1 cellular context compared by ENCODE assay signal in genomic region chr12:70920891-70921290, GRCh38.
TF ChIP-seq lines count a peak whose summit lies in the region.

No MANE protein-coding gene starts in this region.

TF ChIP-seq in WTC11, 78 proteins besides CTCF, POLR2A, EP300 and RAD21 (continued from another document):
- TF ChIP-seq SMAD3 (CRISPR knock-in tag; IDR thresholded peaks at IDR 0.05; ENCODE audit: borderline replicate concordance) (no peak), IRF2 (CRISPR knock-in tag; IDR thresholded peaks at IDR 0.05; ENCODE audit: borderline replicate concordance, low read depth) (no peak), HMGXB4 (CRISPR knock-in tag; IDR thresholded peaks at IDR 0.05) (no peak), ATF2 (CRISPR knock-in tag; IDR thresholded peaks at IDR 0.05; ENCODE audit: borderline replicate concordance, low read depth) (no peak), ELF4 (CRISPR knock-in tag; IDR thresholded peaks at IDR 0.05; ENCODE audit: low read depth) (no peak), ZMAT4 (CRISPR knock-in tag; IDR thresholded peaks at IDR 0.05) (no peak), PREB (CRISPR knock-in tag; IDR thresholded peaks at IDR 0.05; ENCODE audit: borderline replicate concordance) (no peak), ZBTB21 (CRISPR knock-in tag; IDR thresholded peaks at IDR 0.05; ENCODE audit: borderline replicate concordance) (no peak), CREM (CRISPR knock-in tag; IDR thresholded peaks at IDR 0.05) (no peak), TEAD4 (CRISPR knock-in tag; IDR thresholded peaks at IDR 0.05) (no peak)
- TF ChIP-seq, protein P1, sequence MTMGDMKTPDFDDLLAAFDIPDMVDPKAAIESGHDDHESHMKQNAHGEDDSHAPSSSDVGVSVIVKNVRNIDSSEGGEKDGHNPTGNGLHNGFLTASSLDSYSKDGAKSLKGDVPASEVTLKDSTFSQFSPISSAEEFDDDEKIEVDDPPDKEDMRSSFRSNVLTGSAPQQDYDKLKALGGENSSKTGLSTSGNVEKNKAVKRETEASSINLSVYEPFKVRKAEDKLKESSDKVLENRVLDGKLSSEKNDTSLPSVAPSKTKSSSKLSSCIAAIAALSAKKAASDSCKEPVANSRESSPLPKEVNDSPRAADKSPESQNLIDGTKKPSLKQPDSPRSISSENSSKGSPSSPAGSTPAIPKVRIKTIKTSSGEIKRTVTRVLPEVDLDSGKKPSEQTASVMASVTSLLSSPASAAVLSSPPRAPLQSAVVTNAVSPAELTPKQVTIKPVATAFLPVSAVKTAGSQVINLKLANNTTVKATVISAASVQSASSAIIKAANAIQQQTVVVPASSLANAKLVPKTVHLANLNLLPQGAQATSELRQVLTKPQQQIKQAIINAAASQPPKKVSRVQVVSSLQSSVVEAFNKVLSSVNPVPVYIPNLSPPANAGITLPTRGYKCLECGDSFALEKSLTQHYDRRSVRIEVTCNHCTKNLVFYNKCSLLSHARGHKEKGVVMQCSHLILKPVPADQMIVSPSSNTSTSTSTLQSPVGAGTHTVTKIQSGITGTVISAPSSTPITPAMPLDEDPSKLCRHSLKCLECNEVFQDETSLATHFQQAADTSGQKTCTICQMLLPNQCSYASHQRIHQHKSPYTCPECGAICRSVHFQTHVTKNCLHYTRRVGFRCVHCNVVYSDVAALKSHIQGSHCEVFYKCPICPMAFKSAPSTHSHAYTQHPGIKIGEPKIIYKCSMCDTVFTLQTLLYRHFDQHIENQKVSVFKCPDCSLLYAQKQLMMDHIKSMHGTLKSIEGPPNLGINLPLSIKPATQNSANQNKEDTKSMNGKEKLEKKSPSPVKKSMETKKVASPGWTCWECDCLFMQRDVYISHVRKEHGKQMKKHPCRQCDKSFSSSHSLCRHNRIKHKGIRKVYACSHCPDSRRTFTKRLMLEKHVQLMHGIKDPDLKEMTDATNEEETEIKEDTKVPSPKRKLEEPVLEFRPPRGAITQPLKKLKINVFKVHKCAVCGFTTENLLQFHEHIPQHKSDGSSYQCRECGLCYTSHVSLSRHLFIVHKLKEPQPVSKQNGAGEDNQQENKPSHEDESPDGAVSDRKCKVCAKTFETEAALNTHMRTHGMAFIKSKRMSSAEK (CRISPR knock-in tag; IDR thresholded peaks at IDR 0.05; ENCODE audit: borderline replicate concordance): no peak
